In the genomic region with DNA sequence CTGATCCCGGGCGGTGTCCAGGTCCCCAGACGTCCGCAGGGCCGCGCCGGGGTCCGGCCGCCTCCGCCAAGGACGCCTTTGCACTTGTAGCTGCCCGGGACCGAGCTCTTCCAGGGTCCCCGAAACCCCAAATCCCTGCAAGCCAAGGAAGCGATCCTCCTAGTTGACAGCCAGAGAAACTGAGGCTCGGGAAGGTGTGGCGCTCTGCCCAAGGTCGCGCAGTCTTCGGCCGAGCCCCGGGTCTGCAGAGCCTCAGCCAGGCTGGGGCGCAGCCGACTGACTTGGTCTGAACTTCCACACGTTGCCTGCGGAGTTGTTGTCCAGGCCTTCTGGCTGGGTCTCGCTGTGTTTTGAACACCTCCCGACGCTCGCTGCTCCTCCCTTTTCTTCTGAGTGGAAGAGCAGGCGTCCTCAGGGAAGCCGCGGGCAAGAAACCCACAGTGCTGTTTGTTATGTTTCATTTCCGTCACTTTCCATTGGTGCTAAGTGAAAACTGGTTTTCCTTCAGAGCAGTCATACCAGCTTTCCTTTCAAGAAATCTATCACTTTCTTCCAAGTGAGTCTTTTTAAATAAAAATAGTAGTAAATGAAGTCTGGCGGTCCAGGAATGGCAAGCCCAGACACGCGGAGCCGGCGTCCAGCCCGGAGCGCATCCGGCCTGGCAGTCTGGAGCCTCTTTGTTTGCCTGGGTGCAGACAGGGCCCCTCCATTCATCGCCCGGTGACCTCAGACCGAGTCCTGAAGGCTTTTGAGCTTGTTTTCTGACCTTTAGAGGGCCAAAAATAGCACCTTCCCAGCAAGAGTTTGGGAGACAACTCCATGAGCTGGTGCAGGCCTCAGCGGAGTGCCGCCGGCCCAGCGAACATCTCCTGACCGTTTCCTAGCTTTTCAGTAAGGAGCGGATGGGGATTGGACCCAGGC, we compare ENCODE assay signal across 9 cellular contexts. TPM values are rescaled to one million over a fixed set of nuclear protein-coding genes. Genes with fewer than 3 reads are reported as not detected.
A peak's percentile ranks its signal among the peaks of the same experiment; 100 is the strongest.
DNase-seq lines count a peak whose midpoint lies in the region; ATAC-seq and TF ChIP-seq lines count a peak whose summit lies in the region.
"Had no signal": no experiment of that assay in that cellular context is flagged by ENCODE, and none has a peak within 500 bp of the region (broad histone marks: within the 10 kb centered on the region; RNA-seq: fewer than 3 reads in every experiment).

No MANE protein-coding gene starts in this region.

- H3K27me3 Mint-ChIP-seq in GM23338 (ENCODE audit: insufficient read depth, low read depth, poor library complexity): peaks cover 14% of the 10 kb centered on the region
- no peaks in the 10 kb centered on the region for H3K27me3 Mint-ChIP-seq in activated T-helper 17 cell treated with anti-CD3 and anti-CD28 coated beads, Interleukin-2, amount 50 U/mL, for 72 hours
- peaks cover 11% of the 10 kb centered on the region for H3K27me3 Mint-ChIP-seq in nephron (ENCODE audit: low read depth)

- no peaks in the 10 kb centered on the region for H3K9me3 ChIP-seq in aorta (ENCODE audit: control insufficient read depth, low read length)

- H3K4me3 Mint-ChIP-seq in GM23338 (peak overlapping the region; percentile 79), nephron (peak overlapping the region; percentile 91 to 98 (median 96))
- H3K4me3 Mint-ChIP-seq in activated T-helper 17 cell treated with anti-CD3 and anti-CD28 coated beads, Interleukin-2, amount 50 U/mL, for 72 hours: peak overlapping the region; percentile 84

- H3K9me2 ChIP-seq in GM23338 (ENCODE audit: insufficient read depth): no peaks in the 10 kb centered on the region

- ATAC-seq in GM23338 (peak; percentile 49), aorta (ENCODE audit: low FRiP score) (peak; percentile 66)
- peak; percentile 33 for ATAC-seq in activated T-helper 17 cell treated with anti-CD3 and anti-CD28 coated beads, Interleukin-2, amount 50 U/mL, for 72 hours (replicated peaks)

- H3K4me2 ChIP-seq in GM23338: peak overlapping the region; percentile 94

- H3K27me3 ChIP-seq in GM23338 (ENCODE audit: insufficient read depth): no peaks in the 10 kb centered on the region
- H3K27me3 ChIP-seq in aorta (ENCODE audit: control insufficient read depth in 1 of 2, insufficient read depth in 2 of 2, low read length in 1 of 2): no peaks in the 10 kb centered on the region

- peak; percentile 33 for DNase-seq in NCI-H2171 treated with DMSO at 0.1 percent for 48 hours (lab: John Stamatoyannopoulos, UW)
- no peak for DNase-seq in NCI-H2171 (lab: John Stamatoyannopoulos, UW)
- peak; percentile 54 for DNase-seq in GM23338 (ENCODE audit: low spot score)
- peak; percentile 20 for DNase-seq in NCI-H128 (lab: John Stamatoyannopoulos, UW; ENCODE audit: unreplicated experiment)
- DNase-seq in fibroblast of the conjunctiva (ENCODE audit: low read depth): peak; percentile 37
- peak; percentile 75 to 80 for DNase-seq in aorta

- no peaks in the 10 kb centered on the region for H3K79me2 ChIP-seq in GM23338 (replicated peaks; ENCODE audit: insufficient read depth)

- no peak overlapping the region for H3K27ac Mint-ChIP-seq in GM23338
- peak overlapping the region; percentile 80 for H3K27ac Mint-ChIP-seq in activated T-helper 17 cell treated with anti-CD3 and anti-CD28 coated beads, Interleukin-2, amount 50 U/mL, for 72 hours
- H3K27ac Mint-ChIP-seq in nephron: peak overlapping the region; percentile 91 to 94 (median 93)

- H3K27ac ChIP-seq in GM23338 (ENCODE audit: low read depth) (no peak overlapping the region), aorta (ENCODE audit: low read depth in 1 of 2, low read length in 2 of 2) (peak overlapping the region in 1 of 2 donors; percentile 18)

- H3K9me3 Mint-ChIP-seq in GM23338 (no peaks in the 10 kb centered on the region; the same call in 2 of the 3 replicates), nephron (no peaks in the 10 kb centered on the region)
- H3K9me3 Mint-ChIP-seq in activated T-helper 17 cell treated with anti-CD3 and anti-CD28 coated beads, Interleukin-2, amount 50 U/mL, for 72 hours: no peaks in the 10 kb centered on the region

- H3K36me3 Mint-ChIP-seq in GM23338 (ENCODE audit: low read depth) (no peaks in the 10 kb centered on the region; the same call in 2 of the 3 replicates), nephron (ENCODE audit: low read depth) (peaks cover 4% of the 10 kb centered on the region)
- no peaks in the 10 kb centered on the region for H3K36me3 Mint-ChIP-seq in activated T-helper 17 cell treated with anti-CD3 and anti-CD28 coated beads, Interleukin-2, amount 50 U/mL, for 72 hours (ENCODE audit: low read depth)

- H4K20me1 ChIP-seq in GM23338 (replicated peaks; ENCODE audit: insufficient read depth): no peaks in the 10 kb centered on the region

- intact Hi-C loops in aorta (cut with DNase I): loop anchor here in 1 of 2 donors (2.0 to 10.0 kb wide), 2 partner anchors 33 to 105 kb away; a partner anchor contains a TSS

- H3K36me3 ChIP-seq in GM23338 (ENCODE audit: insufficient read depth): no peaks in the 10 kb centered on the region
- H3K36me3 ChIP-seq in aorta (ENCODE audit: control insufficient read depth in 1 of 2, insufficient read depth in 2 of 2, low read length in 1 of 2): no peaks in the 10 kb centered on the region

- TF ChIP-seq CTCF in GM23338 (conservative IDR thresholded peaks at IDR 0.05; ENCODE audit: low read depth in 2 of 2) (no peak), nephron (IDR thresholded peaks at IDR 0.05; ENCODE audit: unreplicated experiment in 3 of 3) (no peak)

- H3K4me1 Mint-ChIP-seq in GM23338: peaks cover 11% of the 10 kb centered on the region
- H3K4me1 Mint-ChIP-seq in activated T-helper 17 cell treated with anti-CD3 and anti-CD28 coated beads, Interleukin-2, amount 50 U/mL, for 72 hours: peaks cover 5% of the 10 kb centered on the region
- peaks cover 37% of the 10 kb centered on the region for H3K4me1 Mint-ChIP-seq in nephron

- no peaks in the 10 kb centered on the region for H3F3A ChIP-seq in GM23338 (replicated peaks; ENCODE audit: low read depth)

- H3K4me1 ChIP-seq in GM23338 (ENCODE audit: insufficient read depth) (peaks cover 14% of the 10 kb centered on the region), aorta (ENCODE audit: control insufficient read depth in 1 of 2, insufficient read depth in 2 of 2, low read length in 2 of 2) (no peaks in the 10 kb centered on the region)

- H2AFZ ChIP-seq in GM23338: peak overlapping the region; percentile 91

- 3 to 4% methylated on average over 51 of the region's 51 CpGs for WGBS in aorta, 2 donors

- H3K4me3 ChIP-seq in GM23338: peak overlapping the region; percentile 82
- peak overlapping the region; percentile 83 to 90 for H3K4me3 ChIP-seq in aorta (ENCODE audit: low read length in 2 of 2)

TF ChIP-seq in GM23338, 12 proteins besides CTCF, POLR2A, EP300 and RAD21 (continues in another document):
- TF ChIP-seq EZH2phosphoT487 (IDR thresholded peaks at IDR 0.05; ENCODE audit: unreplicated experiment) (no peak), ZNF331 (CRISPR knock-in tag; IDR thresholded peaks at IDR 0.05; ENCODE audit: low read depth) (no peak), CREB1 (CRISPR knock-in tag; IDR thresholded peaks at IDR 0.05; ENCODE audit: low read depth) (no peak)
- TF ChIP-seq, protein P1, sequence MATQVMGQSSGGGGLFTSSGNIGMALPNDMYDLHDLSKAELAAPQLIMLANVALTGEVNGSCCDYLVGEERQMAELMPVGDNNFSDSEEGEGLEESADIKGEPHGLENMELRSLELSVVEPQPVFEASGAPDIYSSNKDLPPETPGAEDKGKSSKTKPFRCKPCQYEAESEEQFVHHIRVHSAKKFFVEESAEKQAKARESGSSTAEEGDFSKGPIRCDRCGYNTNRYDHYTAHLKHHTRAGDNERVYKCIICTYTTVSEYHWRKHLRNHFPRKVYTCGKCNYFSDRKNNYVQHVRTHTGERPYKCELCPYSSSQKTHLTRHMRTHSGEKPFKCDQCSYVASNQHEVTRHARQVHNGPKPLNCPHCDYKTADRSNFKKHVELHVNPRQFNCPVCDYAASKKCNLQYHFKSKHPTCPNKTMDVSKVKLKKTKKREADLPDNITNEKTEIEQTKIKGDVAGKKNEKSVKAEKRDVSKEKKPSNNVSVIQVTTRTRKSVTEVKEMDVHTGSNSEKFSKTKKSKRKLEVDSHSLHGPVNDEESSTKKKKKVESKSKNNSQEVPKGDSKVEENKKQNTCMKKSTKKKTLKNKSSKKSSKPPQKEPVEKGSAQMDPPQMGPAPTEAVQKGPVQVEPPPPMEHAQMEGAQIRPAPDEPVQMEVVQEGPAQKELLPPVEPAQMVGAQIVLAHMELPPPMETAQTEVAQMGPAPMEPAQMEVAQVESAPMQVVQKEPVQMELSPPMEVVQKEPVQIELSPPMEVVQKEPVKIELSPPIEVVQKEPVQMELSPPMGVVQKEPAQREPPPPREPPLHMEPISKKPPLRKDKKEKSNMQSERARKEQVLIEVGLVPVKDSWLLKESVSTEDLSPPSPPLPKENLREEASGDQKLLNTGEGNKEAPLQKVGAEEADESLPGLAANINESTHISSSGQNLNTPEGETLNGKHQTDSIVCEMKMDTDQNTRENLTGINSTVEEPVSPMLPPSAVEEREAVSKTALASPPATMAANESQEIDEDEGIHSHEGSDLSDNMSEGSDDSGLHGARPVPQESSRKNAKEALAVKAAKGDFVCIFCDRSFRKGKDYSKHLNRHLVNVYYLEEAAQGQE (IDR thresholded peaks at IDR 0.05; ENCODE audit: unreplicated experiment): no peak

RNA-seq across cellular contexts. Expression of a gene that starts 0.7 kb away (rescaled TPM):
- total RNA-seq in GM23338 (2014; rRNA removed; shearing (Covaris generic)): 15.7 and 16.2 TPM in 2 replicates
- polyA plus RNA-seq in GM23338 (2016; fragmentation: Nextera tagmentation; extraction: Ambion mirVana): 14.6 and 15.4 TPM in 2 replicates
- 1 to 10 TPM; 2.2 to 3.6 TPM for total RNA-seq in activated T-helper 17 cell treated with anti-CD3 and anti-CD28 coated beads, Interleukin-2, amount 50 U/mL, for 72 hours
- total RNA-seq in aorta: 10 to 100 TPM; 35.0 to 42.0 TPM
- 10 to 100 TPM; 36.9 to 54.5 TPM for polyA plus RNA-seq in aorta

RNA-seq across cellular contexts. Expression of a gene that starts 32.5 kb away (rescaled TPM):
- total RNA-seq in GM23338 (2014; rRNA removed; shearing (Covaris generic)): 75.8 and 96.9 TPM in 2 replicates
- polyA plus RNA-seq in GM23338 (2016; fragmentation: Nextera tagmentation; extraction: Ambion mirVana): 79.3 and 82.0 TPM in 2 replicates
- 100 to 1,000 TPM in 1 of 2 donors, 10 to 100 TPM in 1; 86.3 to 112 TPM for total RNA-seq in activated T-helper 17 cell treated with anti-CD3 and anti-CD28 coated beads, Interleukin-2, amount 50 U/mL, for 72 hours
- 1 to 10 TPM in 1 of 2 donors, under 1 TPM in 1; 0.26 to 2.1 TPM for total RNA-seq in aorta
- under 1 TPM; 0.75 to 0.77 TPM for polyA plus RNA-seq in aorta

RNA-seq across cellular contexts. Expression of a gene that starts 33.0 kb away (rescaled TPM):
- total RNA-seq in GM23338 (2014; rRNA removed; shearing (Covaris generic)): 59.1 and 62.3 TPM in 2 replicates
- polyA plus RNA-seq in GM23338 (2016; fragmentation: Nextera tagmentation; extraction: Ambion mirVana) (17.1 and 21.5 TPM in 2 replicates), aorta (10 to 100 TPM in 1 of 2 donors, 1 to 10 TPM in 1; 6.5 to 11.1 TPM)
- total RNA-seq in activated T-helper 17 cell treated with anti-CD3 and anti-CD28 coated beads, Interleukin-2, amount 50 U/mL, for 72 hours: 10 to 100 TPM; 71.2 to 76.5 TPM
- total RNA-seq in aorta: 10 to 100 TPM; 16.8 to 21.7 TPM

RNA-seq across cellular contexts. Expression of a gene that starts 52.6 kb away (rescaled TPM):
- 0.12 TPM in 1 of 2 replicates, not detected in the other for total RNA-seq in GM23338 (2014; rRNA removed; shearing (Covaris generic))
- polyA plus RNA-seq in GM23338 (2016; fragmentation: Nextera tagmentation; extraction: Ambion mirVana) (not detected in 2 replicates), aorta (1 to 10 TPM in 1 of 2 donors, under 1 TPM in 1; 0.20 to 1.3 TPM)
- 1 to 10 TPM; 5.1 to 9.4 TPM for total RNA-seq in activated T-helper 17 cell treated with anti-CD3 and anti-CD28 coated beads, Interleukin-2, amount 50 U/mL, for 72 hours
- 1 to 10 TPM; 2.4 to 3.4 TPM for total RNA-seq in aorta
- total RNA-seq: pulmonary artery endothelial cell had no signal

Comparison
In these comparisons a context has a peak if more than half of its experiments do, and no peak if none do; other contexts are left out.
1. RNA of a gene that starts 32.5 kb away (total RNA-seq): 86.3 to 112 TPM in activated T-helper 17 cell treated with anti-CD3 and anti-CD28 coated beads, Interleukin-2, amount 50 U/mL, for 72 hours and 75.8 to 96.9 TPM in GM23338; 0.26 to 2.1 TPM in aorta; every median in the first group is over 10 times any median in the second.
2. Peak in every context shown above with its lines, with median percentiles within 50 percentile points of each other: ATAC-seq and H3K4me3 Mint-ChIP-seq.